ENCODE assay signal across 1 cellular context in genomic region chr11:568306-569259, GRCh38.
TF ChIP-seq lines count a peak whose summit lies in the region.

No MANE protein-coding gene starts in this region.

TF ChIP-seq in GM12878, 131 proteins besides CTCF, POLR2A, EP300 and RAD21 (continued from another document and continues in another):
- TF ChIP-seq PRDM15 (CRISPR knock-in tag; IDR thresholded peaks at IDR 0.05) = no peak
- TF ChIP-seq CREB1 (IDR thresholded peaks at IDR 0.05; ENCODE audit: low read depth) = no peak; the same call in 1 of the 2 replicates
- TF ChIP-seq ZSCAN29 (IDR thresholded peaks at IDR 0.05) = peak; percentile 31; the same call in 1 of the 2 replicates
- TF ChIP-seq CBX3 (IDR thresholded peaks at IDR 0.05; ENCODE audit: borderline replicate concordance, low read depth) = no peak
- TF ChIP-seq IRF5 (IDR thresholded peaks at IDR 0.05; ENCODE audit: borderline replicate concordance) = no peak
- TF ChIP-seq NFYA (IDR thresholded peaks at IDR 0.05; ENCODE audit: borderline replicate concordance, low read depth, low read length) = no peak
- peak; percentile 91 for TF ChIP-seq BCLAF1 (IDR thresholded peaks at IDR 0.05)
- TF ChIP-seq WRNIP1 (IDR thresholded peaks at IDR 0.05; ENCODE audit: borderline replicate concordance, low read depth, low read length) = no peak
- TF ChIP-seq BMI1 (IDR thresholded peaks at IDR 0.05; ENCODE audit: borderline replicate concordance) = no peak
- TF ChIP-seq ZBTB4 (CRISPR knock-in tag; IDR thresholded peaks at IDR 0.05) = no peak
- no peak for TF ChIP-seq MTA2 (IDR thresholded peaks at IDR 0.05; ENCODE audit: low read depth)
- TF ChIP-seq FOXK2 (IDR thresholded peaks at IDR 0.05) = 0 out of 2 replicates have a peak, but pooled peaks have one; percentile 31
- no peak for TF ChIP-seq CEBPB (IDR thresholded peaks at IDR 0.05; ENCODE audit: borderline replicate concordance in 1 of 2, low read depth in 2 of 2, low read length in 2 of 2)
- TF ChIP-seq E2F8 (IDR thresholded peaks at IDR 0.05; ENCODE audit: low read depth, partially characterized antibody) = no peak
- TF ChIP-seq PKNOX1 (IDR thresholded peaks at IDR 0.05) = no peak
- no peak for TF ChIP-seq RELB (IDR thresholded peaks at IDR 0.05; ENCODE audit: low read depth)
- TF ChIP-seq CEBPZ (IDR thresholded peaks at IDR 0.05; ENCODE audit: low read depth, low read length) = no peak
- TF ChIP-seq EED (IDR thresholded peaks at IDR 0.05; ENCODE audit: low read depth) = no peak
- TF ChIP-seq JUNB (IDR thresholded peaks at IDR 0.05) = no peak
- peak; percentile 59; the same call in 1 of the 2 replicates for TF ChIP-seq SMARCA5 (IDR thresholded peaks at IDR 0.05)
- TF ChIP-seq MAX (IDR thresholded peaks at IDR 0.05; ENCODE audit: low read depth, low read length) = peak; percentile 14; the same call in 1 of the 2 replicates
- TF ChIP-seq TAF1 (IDR thresholded peaks at IDR 0.05; ENCODE audit: borderline replicate concordance, low read depth, low read length) = no peak; the same call in 1 of the 2 replicates
- no peak for TF ChIP-seq SREBF2 (IDR thresholded peaks at IDR 0.05; ENCODE audit: low read length)
- TF ChIP-seq NFIC (IDR thresholded peaks at IDR 0.05; ENCODE audit: low read depth, low read length) = no peak
- peak; percentile 40; the same call in 1 of the 2 replicates for TF ChIP-seq POLR2AphosphoS5 (IDR thresholded peaks at IDR 0.05; ENCODE audit: low read length)
- no peak for TF ChIP-seq MYB (IDR thresholded peaks at IDR 0.05; ENCODE audit: borderline replicate concordance, low read depth, low read length)
